In the genomic region with DNA sequence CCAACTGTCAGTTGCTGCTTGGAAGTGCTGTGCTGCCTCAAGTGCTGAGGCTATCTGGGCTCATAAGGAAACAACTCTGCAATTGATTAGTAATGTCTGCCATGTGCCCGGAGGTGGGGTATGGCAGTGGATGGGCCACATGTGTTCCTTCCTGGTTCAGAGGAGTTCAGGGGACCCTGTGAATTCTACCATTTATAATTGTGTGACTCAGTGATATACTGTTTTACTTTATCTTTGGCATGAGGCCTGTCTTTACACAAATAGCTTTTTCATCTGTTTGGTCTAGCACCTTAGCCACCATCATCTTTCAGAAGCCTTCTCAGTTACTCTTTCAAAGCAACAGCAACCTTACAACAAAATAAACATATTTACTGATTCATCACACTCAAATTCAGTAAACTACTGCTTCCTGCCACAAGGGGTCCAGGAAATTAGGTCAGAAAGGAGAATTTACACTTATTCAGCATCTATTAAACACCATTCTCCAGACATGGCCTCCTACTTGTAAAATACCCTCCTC, we compare ENCODE assay signal across 10 cellular contexts. TPM values are rescaled to one million over a fixed set of nuclear protein-coding genes. Genes with fewer than 3 reads are reported as not detected.
DNase-seq lines count a peak whose midpoint lies in the region; ATAC-seq and TF ChIP-seq lines count a peak whose summit lies in the region.
"Had no signal": no experiment of that assay in that cellular context is flagged by ENCODE, and none has a peak within 500 bp of the region (broad histone marks: within the 10 kb centered on the region; RNA-seq: fewer than 3 reads in every experiment).

No MANE protein-coding gene starts in this region.

- no peak for TF ChIP-seq EP300 in Ishikawa (IDR thresholded peaks at IDR 0.05; ENCODE audit: borderline replicate concordance)
- no peak for TF ChIP-seq EP300 in ovary (IDR thresholded peaks at IDR 0.05)

- no peak for TF ChIP-seq POLR2A in ovary (IDR thresholded peaks at IDR 0.05)

- H3K27ac Mint-ChIP-seq in CD8-positive, alpha-beta memory T cell, result peak overlapping the region in 7 of 8 donors; percentile 66 to 91 (median 87)

- H3K9ac ChIP-seq in mammary epithelial cell (ENCODE audit: insufficient read depth, low read length), result no peak overlapping the region

- BruUV-seq in mammary epithelial cell (replicated peaks; lab: Mats Ljungman, UMichigan), result no TSS peak

- POLR2A ChIA-PET in CD8-positive, alpha-beta memory T cell (lab: Charles Lee), result interaction anchor here (1.0 kb wide), 1 partner anchor 8 kb away, joined by 3 read pairs; no protein-coding TSS in a partner anchor

- H3K9me3 Mint-ChIP-seq in CD8-positive, alpha-beta memory T cell, result no peaks in the 10 kb centered on the region

- WGBS in mammary epithelial cell (ENCODE audit: low coverage, missing lambda C conversion rate), result 91% methylated on average over 1 of the region's 1 CpG
- 100% methylated on average over 1 of the region's 1 CpG; no CpG with 5 or more reads in 1 of the 2 experiments for WGBS in mesodermal cell (ENCODE audit: insufficient coverage in 2 of 2), 2 experiments
- 83 to 94% (median 94%) methylated on average over 1 of the region's 1 CpG for WGBS in ovary, 3 donors

- H3K4me3 Mint-ChIP-seq in CD8-positive, alpha-beta memory T cell, result peak overlapping the region in 3 of 7 donors; percentile 32 to 56 (median 39)

- peaks cover 49% of the 10 kb centered on the region for H3K79me2 ChIP-seq in mammary epithelial cell (ENCODE audit: insufficient read depth, low read length)

- ATAC-seq in GM18520 (IDR thresholded peaks at IDR 0.05; ENCODE audit: unreplicated experiment), result no peak
- ATAC-seq: body of pancreas had no signal

- peak; percentile 37 to 56 for TF ChIP-seq CTCF in mammary epithelial cell (conservative IDR thresholded peaks at IDR 0.05 in 1 of 2, IDR thresholded peaks at IDR 0.05 in 1 of 2; ENCODE audit: extremely low read depth in 1 of 2, insufficient read depth in 1 of 2, low read depth in 1 of 2, low read length in 2 of 2)
- TF ChIP-seq CTCF in ovary (IDR thresholded peaks at IDR 0.05), result no peak

- H3K27me3 Mint-ChIP-seq in CD8-positive, alpha-beta memory T cell, result peaks cover 3 to 16% of the 10 kb centered on the region in 2 donors

- H3K27me3 ChIP-seq in CD8-positive, alpha-beta memory T cell (ENCODE audit: insufficient read depth, low read length, poor library complexity, severe bottlenecking), result no peaks in the 10 kb centered on the region
- H3K27me3 ChIP-seq in mammary epithelial cell (ENCODE audit: insufficient read depth, low read length) (no peaks in the 10 kb centered on the region), ovary (no peaks in the 10 kb centered on the region)
- H3K27me3 ChIP-seq: body of pancreas had no signal

- dilution Hi-C loops in mammary epithelial cell (cut with HindIII; ENCODE audit: low sequenced_read_pairs), result no loop called here

- H3K36me3 Mint-ChIP-seq in CD8-positive, alpha-beta memory T cell, result peaks cover 2 to 6% (median 2%) of the 10 kb centered on the region in 3 donors

- in situ Hi-C loops in mammary epithelial cell (cut with MboI; ENCODE audit: low sequenced_read_pairs in 2 of 2), result no loop called here

- no peaks in the 10 kb centered on the region for H4K20me1 ChIP-seq in mammary epithelial cell (ENCODE audit: insufficient read depth, low read length)

- H2AFZ ChIP-seq in mammary epithelial cell (ENCODE audit: low read depth, low read length), result no peak overlapping the region

- H3K4me1 ChIP-seq in CD8-positive, alpha-beta memory T cell (ENCODE audit: insufficient read depth, low read length), result peaks cover 3% of the 10 kb centered on the region
- peaks cover 49% of the 10 kb centered on the region for H3K4me1 ChIP-seq in mammary epithelial cell (ENCODE audit: insufficient read depth, low read length)
- H3K4me1 ChIP-seq in mesodermal cell (ENCODE audit: control insufficient read depth, insufficient read depth, low read length, poor library complexity, severe bottlenecking), result peaks cover 52% of the 10 kb centered on the region
- no peaks in the 10 kb centered on the region for H3K4me1 ChIP-seq in ovary (ENCODE audit: insufficient read depth)
- H3K4me1 ChIP-seq: body of pancreas had no signal

- H3K27ac ChIP-seq in CD8-positive, alpha-beta memory T cell (ENCODE audit: low read depth, low read length), result peak overlapping the region; percentile 4
- H3K27ac ChIP-seq in mammary epithelial cell (ENCODE audit: insufficient read depth, low read depth, low read length) (no peak overlapping the region), mesodermal cell (ENCODE audit: low read depth, low read length, severe bottlenecking) (peak overlapping the region; percentile 10), ovary (no peak overlapping the region)
- H3K27ac ChIP-seq: body of pancreas, neutrophil had no signal

- CTCF ChIA-PET in CD8-positive, alpha-beta memory T cell (lab: Charles Lee), result interaction anchor here (1.2 kb wide), 1 partner anchor 17 kb away, joined by 3 read pairs; no protein-coding TSS in a partner anchor
- CTCF ChIA-PET in mammary epithelial cell (lab: Charles Lee; ENCODE audit: low non-redundant PET), result no interaction called here

- no peak overlapping the region for H3K4me3 ChIP-seq in CD8-positive, alpha-beta memory T cell (ENCODE audit: low read length)
- H3K4me3 ChIP-seq in mammary epithelial cell (replicated peaks in 1 of 3; ENCODE audit: insufficient read depth in 1 of 3, low read depth in 2 of 3, low read length in 3 of 3) (no peak overlapping the region), mesodermal cell (ENCODE audit: extremely low read depth, insufficient read depth, low read length, poor library complexity, severe bottlenecking) (no peak overlapping the region), ovary (no peak overlapping the region)
- H3K4me3 ChIP-seq: body of pancreas had no signal

- H3K9me3 ChIP-seq in CD8-positive, alpha-beta memory T cell (ENCODE audit: low read length), result no peaks in the 10 kb centered on the region
- H3K9me3 ChIP-seq in mammary epithelial cell (replicated peaks; ENCODE audit: insufficient read depth, low read length) (no peaks in the 10 kb centered on the region), mesodermal cell (ENCODE audit: control insufficient read depth, low read length) (no peaks in the 10 kb centered on the region), ovary (no peaks in the 10 kb centered on the region)
- H3K9me3 ChIP-seq: body of pancreas, neutrophil had no signal

- TF ChIP-seq RAD21 in Ishikawa (IDR thresholded peaks at IDR 0.05; ENCODE audit: low read depth), result no peak

- no peaks in the 10 kb centered on the region for H3K36me3 ChIP-seq in CD8-positive, alpha-beta memory T cell (ENCODE audit: insufficient read depth, low read length)
- peaks cover 3% of the 10 kb centered on the region for H3K36me3 ChIP-seq in mammary epithelial cell (ENCODE audit: insufficient read depth, low read length)
- H3K36me3 ChIP-seq in mesodermal cell (ENCODE audit: control insufficient read depth, insufficient read depth, low read length), result peaks cover 74% of the 10 kb centered on the region
- H3K36me3 ChIP-seq in ovary, result no peaks in the 10 kb centered on the region
- H3K36me3 ChIP-seq: neutrophil had no signal

- intact Hi-C loops in mammary epithelial cell (cut with micrococcal nuclease) (no loop called here), ovary (cut with DNase I) (no loop called here)

- H3K4me2 ChIP-seq in mammary epithelial cell (ENCODE audit: insufficient read depth, low read depth, low read length), result no peak overlapping the region

- DNase-seq in CD8-positive, alpha-beta memory T cell, result peak in 2 of 5 donors; percentile 21 to 61
- no peak for DNase-seq in mammary epithelial cell
- no peak for DNase-seq in ovary
- DNase-seq in cerebellar nuclear complex (lab: John Stamatoyannopoulos, UW), result no peak
- no peak for DNase-seq in MV-4-11 (lab: John Stamatoyannopoulos, UW)
- DNase-seq: body of pancreas had no signal

- peaks cover 8 to 37% (median 11%) of the 10 kb centered on the region in 3 donors for H3K4me1 Mint-ChIP-seq in CD8-positive, alpha-beta memory T cell

TF ChIP-seq in Ishikawa, 13 proteins besides CTCF, POLR2A, EP300 and RAD21:
- TF ChIP-seq, protein P1, sequence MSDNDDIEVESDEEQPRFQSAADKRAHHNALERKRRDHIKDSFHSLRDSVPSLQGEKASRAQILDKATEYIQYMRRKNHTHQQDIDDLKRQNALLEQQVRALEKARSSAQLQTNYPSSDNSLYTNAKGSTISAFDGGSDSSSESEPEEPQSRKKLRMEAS (IDR thresholded peaks at IDR 0.05), result peak; percentile 36; the same call in 1 of the 2 replicates
- no peak for TF ChIP-seq EGR1 (IDR thresholded peaks at IDR 0.05)
TF ChIP-seq in Ishikawa: peak in this region for 1.

RNA-seq across cellular contexts. Expression of a gene that starts 20.9 kb away (rescaled TPM):
- total RNA-seq in CD8-positive, alpha-beta memory T cell, result 1 to 10 TPM; 2.4 to 2.7 TPM
- polyA plus RNA-seq in CD8-positive, alpha-beta memory T cell, result 20.4 TPM
- total RNA-seq in mammary epithelial cell (100 to 1,000 TPM; 299 to 771 TPM), ovary (100 to 1,000 TPM in 1 of 7 donors, 10 to 100 TPM in 6; 33.9 to 102 (median 62.8) TPM)
- polyA plus RNA-seq in mammary epithelial cell (326 TPM), ovary (100 to 1,000 TPM in 1 of 2 donors, 10 to 100 TPM in 1; 43.5 to 255 TPM)
- 122 TPM for polyA minus RNA-seq in mammary epithelial cell
- 118 TPM for polyA plus RNA-seq in mesodermal cell (2013, experiment 1 of 2)
- polyA plus RNA-seq in mesodermal cell (2013, experiment 2 of 2), result 111 TPM

Comparison
In these comparisons a context has a peak if more than half of its experiments do, and no peak if none do; other contexts are left out.
1. H3K27ac ChIP-seq: peak in CD8-positive, alpha-beta memory T cell (single experiment) and mesodermal cell (single experiment); none in mammary epithelial cell (single experiment) and ovary (0 of 2).
2. CTCF ChIP-seq: peak in mammary epithelial cell (2 of 2); none in ovary (0 of 3).
3. RNA of a gene that starts 20.9 kb away (total RNA-seq): 299 to 771 TPM in mammary epithelial cell and 33.9 to 102 TPM in ovary; 2.4 to 2.7 TPM in CD8-positive, alpha-beta memory T cell; every median in the first group is over 4 times any median in the second.